In the genomic region with DNA sequence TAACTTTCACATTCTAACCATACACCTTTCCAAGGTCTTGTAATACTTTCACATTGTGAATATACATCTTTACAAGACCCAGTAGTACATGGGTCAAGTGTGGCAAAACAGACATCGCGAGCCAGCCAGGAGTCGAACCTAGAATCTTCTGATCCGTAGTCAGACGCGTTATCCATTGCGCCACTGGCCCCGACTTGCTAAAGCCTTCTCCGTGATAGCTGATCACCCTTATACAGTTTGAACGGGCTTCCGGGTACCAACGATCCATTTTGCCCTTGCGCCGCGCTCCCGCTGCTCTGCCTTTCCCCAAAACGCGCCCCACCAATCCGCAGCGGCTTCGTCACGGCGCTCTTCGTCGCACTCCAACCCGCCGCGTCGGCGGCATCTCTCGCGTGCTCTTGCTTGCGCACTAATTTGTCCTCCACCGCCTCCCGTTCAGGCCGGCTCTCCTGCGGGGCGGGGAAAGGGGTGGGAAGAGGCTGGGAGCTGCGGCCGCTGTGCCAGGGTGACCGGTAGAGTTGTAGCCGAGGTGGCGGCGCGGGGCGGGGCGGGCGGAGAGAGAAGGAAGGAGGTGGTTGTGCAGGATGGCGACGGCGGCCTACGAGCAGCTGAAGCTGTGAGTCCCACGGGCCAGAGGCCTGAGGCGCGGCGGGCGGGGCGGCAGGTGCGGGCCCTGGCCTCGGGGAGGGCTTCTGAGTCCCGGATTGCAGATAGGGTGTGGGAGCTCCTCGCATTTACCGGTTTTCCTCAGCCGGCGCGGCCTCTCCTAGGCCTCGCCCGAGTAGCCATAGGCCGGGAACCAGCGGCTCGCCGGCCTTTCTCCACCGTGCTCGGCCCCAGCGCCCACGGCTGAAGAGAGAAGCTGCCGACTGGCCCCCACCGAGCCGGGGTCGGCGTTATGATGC, we compare ENCODE assay signal across 8 cellular contexts. TPM values are rescaled to one million over a fixed set of nuclear protein-coding genes. Genes with fewer than 3 reads are reported as not detected.
DNase-seq lines count a peak whose midpoint lies in the region; ATAC-seq and TF ChIP-seq lines count a peak whose summit lies in the region.

A gene with protein sequence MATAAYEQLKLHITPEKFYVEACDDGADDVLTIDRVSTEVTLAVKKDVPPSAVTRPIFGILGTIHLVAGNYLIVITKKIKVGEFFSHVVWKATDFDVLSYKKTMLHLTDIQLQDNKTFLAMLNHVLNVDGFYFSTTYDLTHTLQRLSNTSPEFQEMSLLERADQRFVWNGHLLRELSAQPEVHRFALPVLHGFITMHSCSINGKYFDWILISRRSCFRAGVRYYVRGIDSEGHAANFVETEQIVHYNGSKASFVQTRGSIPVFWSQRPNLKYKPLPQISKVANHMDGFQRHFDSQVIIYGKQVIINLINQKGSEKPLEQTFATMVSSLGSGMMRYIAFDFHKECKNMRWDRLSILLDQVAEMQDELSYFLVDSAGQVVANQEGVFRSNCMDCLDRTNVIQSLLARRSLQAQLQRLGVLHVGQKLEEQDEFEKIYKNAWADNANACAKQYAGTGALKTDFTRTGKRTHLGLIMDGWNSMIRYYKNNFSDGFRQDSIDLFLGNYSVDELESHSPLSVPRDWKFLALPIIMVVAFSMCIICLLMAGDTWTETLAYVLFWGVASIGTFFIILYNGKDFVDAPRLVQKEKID (plus strand): TSS at position 515 of the 905 bp plus-strand sequence. CDS start 70 bp downstream, at position 585.

- ATAC-seq in HG03442 (IDR thresholded peaks at IDR 0.05; ENCODE audit: unreplicated experiment): peak; percentile 80
- ATAC-seq in activated CD4-positive, alpha-beta T cell treated with anti-CD3 and anti-CD28 coated beads for 36 hours: peak; percentile 85

- peak within 1 kb of the TSS; percentile 83 for H3K4me3 ChIP-seq in choroid plexus epithelial cell (ENCODE audit: low read depth, low read length)
- peak within 1 kb of the TSS; percentile 87 for H3K4me3 ChIP-seq in kidney epithelial cell (ENCODE audit: low read depth, low read length)

- H3K36me3 ChIP-seq in kidney epithelial cell (ENCODE audit: control insufficient read depth, insufficient read depth, low read length): no peaks in the 10 kb centered on the region

- H3K4me3 Mint-ChIP-seq in activated CD4-positive, alpha-beta T cell treated with anti-CD3 and anti-CD28 coated beads for 36 hours: peak within 1 kb of the TSS; percentile 79

- CTCF ChIA-PET in activated CD4-positive, alpha-beta T cell treated with anti-CD3 and anti-CD28 coated beads for 36 hours (lab: Charles Lee): interaction anchor here (0.6 to 3.7 kb wide), 6 partner anchors 15 to 178 kb away, joined by 3 to 20 read pairs (median 4); no protein-coding TSS in a partner anchor

- H3K9me3 Mint-ChIP-seq in activated CD4-positive, alpha-beta T cell treated with anti-CD3 and anti-CD28 coated beads for 36 hours (ENCODE audit: low read depth): no peaks in the 10 kb centered on the region

- POLR2A ChIA-PET in activated CD4-positive, alpha-beta T cell treated with anti-CD3 and anti-CD28 coated beads for 36 hours (lab: Charles Lee): interaction anchor here (0.7 kb wide), 1 partner anchor 179 kb away, joined by 3 read pairs; no protein-coding TSS in a partner anchor

- peaks cover 31% of the 10 kb centered on the region for H3K36me3 Mint-ChIP-seq in activated CD4-positive, alpha-beta T cell treated with anti-CD3 and anti-CD28 coated beads for 36 hours (ENCODE audit: low read depth)

- intact Hi-C loops in activated CD4-positive, alpha-beta T cell treated with anti-CD3 and anti-CD28 coated beads for 36 hours (cut with DNase I, micrococcal nuclease): loop anchor here (1.0 to 10.0 kb wide), 10 partner anchors 21 to 1473 kb away; a partner anchor contains a TSS

- H3K27me3 ChIP-seq in kidney epithelial cell (ENCODE audit: control insufficient read depth, insufficient read depth, low read length): no peaks in the 10 kb centered on the region

- H3K4me1 Mint-ChIP-seq in activated CD4-positive, alpha-beta T cell treated with anti-CD3 and anti-CD28 coated beads for 36 hours: peaks cover 46% of the 10 kb centered on the region

- TF ChIP-seq CTCF in choroid plexus epithelial cell (conservative IDR thresholded peaks at IDR 0.05; ENCODE audit: low read depth, low read length) (no peak), kidney epithelial cell (IDR thresholded peaks at IDR 0.05; ENCODE audit: insufficient read depth, low read length, poor library complexity, severe bottlenecking) (no peak)

- peaks cover 2% of the 10 kb centered on the region for H3K27me3 Mint-ChIP-seq in activated CD4-positive, alpha-beta T cell treated with anti-CD3 and anti-CD28 coated beads for 36 hours

- H3K27ac Mint-ChIP-seq in activated CD4-positive, alpha-beta T cell treated with anti-CD3 and anti-CD28 coated beads for 36 hours: peak within 1 kb of the TSS; percentile 97

- DNase-seq in Ammon's horn (ENCODE audit: low spot score): peak; percentile 99
- peak; percentile 70 for DNase-seq in GM19238 (ENCODE audit: insufficient read length, low spot score)
- peak; percentile 94 to 97 for DNase-seq in NCI-H524 (lab: John Stamatoyannopoulos, UW)
- DNase-seq in activated CD4-positive, alpha-beta T cell treated with anti-CD3 and anti-CD28 coated beads for 36 hours: peak; percentile 98
- DNase-seq in choroid plexus epithelial cell (ENCODE audit: low read depth): peak; percentile 99
- DNase-seq in kidney epithelial cell (ENCODE audit: low read depth): peak; percentile 92
- peak; percentile 93 to 95 for DNase-seq in stimulated activated CD4-positive, alpha-beta T cell treated with anti-CD3 and anti-CD28 coated beads, Interleukin-15, amount 100 ng/mL, for 48 hours (ENCODE audit: low read depth in 2 of 2)

RNA-seq across cellular contexts. Expression of the gene that starts here (rescaled TPM):
- total RNA-seq in activated CD4-positive, alpha-beta T cell treated with anti-CD3 and anti-CD28 coated beads for 36 hours: 10 to 100 TPM; 34.2 to 51.8 TPM
- total RNA-seq in kidney epithelial cell: 19.8 and 27.8 TPM in 2 replicates

Comparison
In these comparisons a context has a peak if more than half of its experiments do, and no peak if none do; other contexts are left out.
1. Peak in every context shown above with its lines: DNase-seq, ATAC-seq and H3K4me3 ChIP-seq.